In the genomic region with DNA sequence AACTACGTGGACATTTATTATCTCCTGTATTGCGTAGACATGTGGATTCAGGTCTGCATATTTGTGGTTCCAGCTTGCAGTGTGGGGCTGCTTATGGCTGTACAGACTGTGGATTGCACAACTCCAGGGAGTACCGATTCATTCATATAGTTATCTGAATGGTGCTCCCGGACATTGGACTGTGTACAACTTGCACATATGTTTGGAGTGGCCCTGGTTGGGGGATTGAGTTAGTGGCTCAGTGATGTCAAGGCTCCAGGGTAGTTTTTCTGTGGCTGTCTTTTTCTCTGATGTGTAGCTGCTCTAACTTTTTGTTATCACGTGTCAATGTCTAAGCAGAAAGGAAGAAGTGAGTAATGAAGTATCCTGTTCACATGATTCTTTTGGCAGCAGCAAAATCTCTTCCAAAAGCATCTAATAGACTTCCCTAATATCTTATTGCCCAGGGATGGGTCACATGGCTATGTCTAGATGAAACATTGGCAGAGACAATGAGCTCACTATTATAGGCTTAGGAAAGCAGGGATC, we compare ENCODE assay signal across 9 cellular contexts. TPM values are rescaled to one million over a fixed set of nuclear protein-coding genes. Genes with fewer than 3 reads are reported as not detected.
DNase-seq lines count a peak whose midpoint lies in the region; ATAC-seq and FAIRE-seq lines count a peak whose summit lies in the region.
"Had no signal": no experiment of that assay in that cellular context is flagged by ENCODE, and none has a peak within 500 bp of the region (broad histone marks: within the 10 kb centered on the region; RNA-seq: fewer than 3 reads in every experiment).

No MANE protein-coding gene starts in this region.

- peak; percentile 87 to 89 for DNase-seq in AML-193 (lab: John Stamatoyannopoulos, UW)
- DNase-seq in MG63: peak; percentile 50
- DNase-seq in myocyte (ENCODE audit: low read depth): peak; percentile 19
- DNase-seq in T-helper 17 cell: no peak
- no peak for DNase-seq in frontal cortex (ENCODE audit: low spot score in 2 of 2)
- DNase-seq in T1000 (lab: John Stamatoyannopoulos, UW): no peak
- DNase-seq: erythroblast had no signal

- H3K27me3 ChIP-seq in MG63: no peaks in the 10 kb centered on the region

- peak overlapping the region; percentile 77 for H3K27ac Mint-ChIP-seq in dendritic cell treated with granulocyte-macrophage colony-stimulating factor and Interleukin-4, amounts not matched to agents 40 ng/mL and 50 ng/mL, for 4 days
- H3K27ac Mint-ChIP-seq in T-helper 17 cell: no peak overlapping the region

- peaks cover 39% of the 10 kb centered on the region for H3K36me3 Mint-ChIP-seq in dendritic cell treated with granulocyte-macrophage colony-stimulating factor and Interleukin-4, amounts not matched to agents 40 ng/mL and 50 ng/mL, for 4 days (ENCODE audit: low read depth)
- H3K36me3 Mint-ChIP-seq in T-helper 17 cell (ENCODE audit: low read depth): no peaks in the 10 kb centered on the region

- H3K4me3 Mint-ChIP-seq in dendritic cell treated with granulocyte-macrophage colony-stimulating factor and Interleukin-4, amounts not matched to agents 40 ng/mL and 50 ng/mL, for 4 days: no peak overlapping the region
- H3K4me3 Mint-ChIP-seq in T-helper 17 cell: no peak overlapping the region

- no peak overlapping the region for H3K4me3 ChIP-seq in MG63

- FAIRE-seq in frontal cortex (lab: Jason Lieb, UNC): no peak

- intact Hi-C loops in dendritic cell treated with granulocyte-macrophage colony-stimulating factor and Interleukin-4, amounts not matched to agents 40 ng/mL and 50 ng/mL, for 4 days (cut with micrococcal nuclease): loop anchor here (5.0 kb wide), 1 partner anchor 47 kb away; no protein-coding TSS in a partner anchor

- H3K27me3 Mint-ChIP-seq in dendritic cell treated with granulocyte-macrophage colony-stimulating factor and Interleukin-4, amounts not matched to agents 40 ng/mL and 50 ng/mL, for 4 days: no peaks in the 10 kb centered on the region
- H3K27me3 Mint-ChIP-seq in T-helper 17 cell: peaks cover 37% of the 10 kb centered on the region

- ATAC-seq in T-helper 17 cell: no peak
- ATAC-seq in GM19023 (IDR thresholded peaks at IDR 0.05; ENCODE audit: unreplicated experiment): no peak

- H3K9me3 Mint-ChIP-seq in dendritic cell treated with granulocyte-macrophage colony-stimulating factor and Interleukin-4, amounts not matched to agents 40 ng/mL and 50 ng/mL, for 4 days: no peaks in the 10 kb centered on the region

- peaks cover 63% of the 10 kb centered on the region for H3K4me1 Mint-ChIP-seq in dendritic cell treated with granulocyte-macrophage colony-stimulating factor and Interleukin-4, amounts not matched to agents 40 ng/mL and 50 ng/mL, for 4 days (ENCODE audit: low read depth)
- peaks cover 3% of the 10 kb centered on the region for H3K4me1 Mint-ChIP-seq in T-helper 17 cell

- H3K36me3 ChIP-seq in MG63: no peaks in the 10 kb centered on the region

- H3K9me3 ChIP-seq in MG63 (no peaks in the 10 kb centered on the region), T-helper 17 cell (ENCODE audit: control insufficient read depth, low read length, poor library complexity, severe bottlenecking) (no peaks in the 10 kb centered on the region)

RNA-seq across cellular contexts. Expression of a gene that starts 15.8 kb away (rescaled TPM):
- total RNA-seq in MG63 (2014; rRNA removed; shearing (Covaris generic); ENCODE audit: low replicate concordance): 1.4 and 2.0 TPM in 2 replicates
- total RNA-seq in myocyte (0.31 and 6.3 TPM in 2 replicates), T-helper 17 cell (1 to 10 TPM in 1 of 2 donors, under 1 TPM in 1; 0.99 to 3.6 TPM), frontal cortex (18.3 TPM)
- polyA plus RNA-seq in myocyte (2012): 0.19 TPM

Comparison
In these comparisons a context has a peak if more than half of its experiments do, and no peak if none do; other contexts are left out.
1. DNase-seq: peak in AML-193 (2 of 2), MG63 (single experiment) and myocyte (single experiment); none in T-helper 17 cell (0 of 3), frontal cortex (0 of 2) and T1000 (single experiment).